In the genomic region with DNA sequence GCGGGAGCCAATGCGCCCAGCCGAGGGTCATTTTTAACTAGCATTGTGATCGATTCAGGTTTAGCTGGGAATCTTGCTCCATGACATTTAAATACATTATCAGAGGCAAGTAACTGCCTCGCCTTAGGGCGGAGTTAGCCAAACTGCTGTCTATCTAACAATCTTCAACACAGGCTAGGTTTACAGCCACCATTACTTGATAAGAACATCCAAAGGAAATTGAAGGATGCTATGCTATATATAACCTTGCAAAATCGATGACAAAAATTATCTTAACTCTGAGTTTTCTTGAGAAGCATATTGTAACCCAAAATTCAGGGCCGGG, we compare ENCODE assay signal across 1 cellular context.
TF ChIP-seq lines count a peak whose summit lies in the region.

No MANE protein-coding gene starts in this region.

TF ChIP-seq in K562, 482 proteins besides CTCF, POLR2A, EP300 and RAD21 (continued from another document):
- no peak for TF ChIP-seq ZNF311 (CRISPR knock-in tag; IDR thresholded peaks at IDR 0.05)
